Comparison of ENCODE assay signal across 2 cellular contexts in the genomic region with DNA sequence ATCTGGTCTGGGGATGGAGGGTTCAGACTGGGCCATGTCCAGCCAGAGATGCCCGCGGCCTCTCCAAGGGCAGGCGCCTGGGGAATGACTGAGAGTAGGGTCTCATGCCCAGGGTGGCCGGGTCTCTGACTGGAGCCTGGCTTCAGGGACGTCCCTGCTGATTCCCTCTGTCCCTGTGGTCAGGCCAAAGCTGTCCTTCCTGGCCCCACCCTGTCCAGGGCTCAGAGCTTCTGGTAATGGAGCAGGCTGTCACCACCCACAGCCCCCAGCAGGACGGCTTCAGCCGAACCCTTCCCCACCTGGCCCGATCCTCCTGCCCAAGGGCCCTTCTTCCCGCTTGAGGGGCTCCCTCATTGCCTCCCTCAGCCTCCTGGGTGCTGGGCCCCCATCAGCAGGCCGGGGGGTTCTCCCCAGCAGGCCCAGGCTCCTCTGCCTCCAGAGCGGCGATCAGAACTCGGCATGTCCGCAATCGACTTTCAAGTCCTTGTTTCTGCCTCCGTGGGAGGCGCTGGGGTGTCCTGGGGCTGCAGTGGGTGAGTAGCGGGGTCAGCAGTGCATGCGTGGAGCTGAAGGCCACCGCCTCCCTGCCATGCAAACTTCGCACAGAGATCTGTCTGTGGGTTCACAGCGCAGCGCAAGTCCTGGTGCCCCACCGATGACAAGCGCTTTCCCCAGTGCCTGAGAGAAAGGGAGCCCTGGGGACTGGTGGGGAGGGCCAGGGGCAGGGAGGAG.
TF ChIP-seq lines count a peak whose summit lies in the region.

No MANE protein-coding gene starts in this region.

TF ChIP-seq in IMR-90, 13 proteins besides CTCF, POLR2A, EP300 and RAD21:
- TF ChIP-seq MXI1 (IDR thresholded peaks at IDR 0.05; ENCODE audit: borderline replicate concordance, low read depth, low read length) (no peak), CHD1 (IDR thresholded peaks at IDR 0.05; ENCODE audit: low read depth, low read length) (no peak), CEBPB (IDR thresholded peaks at IDR 0.05; ENCODE audit: low read depth, low read length) (no peak), MAFK (IDR thresholded peaks at IDR 0.05; ENCODE audit: low read depth, low read length) (no peak), SMC3 (IDR thresholded peaks at IDR 0.05; ENCODE audit: low read depth, low read length) (no peak), NFE2L2 (IDR thresholded peaks at IDR 0.05; ENCODE audit: low read depth, low read length) (no peak), RFX5 (IDR thresholded peaks at IDR 0.05; ENCODE audit: low read depth, low read length) (no peak), MAZ (IDR thresholded peaks at IDR 0.05; ENCODE audit: borderline replicate concordance, low read depth, low read length) (no peak), FOS (IDR thresholded peaks at IDR 0.05; ENCODE audit: low read depth, low read length) (no peak), USF2 (IDR thresholded peaks at IDR 0.05; ENCODE audit: low read depth, low read length) (no peak), RCOR1 (IDR thresholded peaks at IDR 0.05; ENCODE audit: insufficient replicate concordance, low read length) (no peak), BHLHE40 (IDR thresholded peaks at IDR 0.05; ENCODE audit: low read depth, low read length) (no peak)
- TF ChIP-seq, protein P1, sequence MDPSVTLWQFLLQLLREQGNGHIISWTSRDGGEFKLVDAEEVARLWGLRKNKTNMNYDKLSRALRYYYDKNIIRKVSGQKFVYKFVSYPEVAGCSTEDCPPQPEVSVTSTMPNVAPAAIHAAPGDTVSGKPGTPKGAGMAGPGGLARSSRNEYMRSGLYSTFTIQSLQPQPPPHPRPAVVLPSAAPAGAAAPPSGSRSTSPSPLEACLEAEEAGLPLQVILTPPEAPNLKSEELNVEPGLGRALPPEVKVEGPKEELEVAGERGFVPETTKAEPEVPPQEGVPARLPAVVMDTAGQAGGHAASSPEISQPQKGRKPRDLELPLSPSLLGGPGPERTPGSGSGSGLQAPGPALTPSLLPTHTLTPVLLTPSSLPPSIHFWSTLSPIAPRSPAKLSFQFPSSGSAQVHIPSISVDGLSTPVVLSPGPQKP (IDR thresholded peaks at IDR 0.05; ENCODE audit: borderline replicate concordance, low read depth, low read length) = no peak
TF ChIP-seq in IMR-90: peak in this region for 0.

TF ChIP-seq in K562, 482 proteins besides CTCF, POLR2A, EP300 and RAD21:
- TF ChIP-seq ZFPM2 (CRISPR knock-in tag; IDR thresholded peaks at IDR 0.05) (no peak), PHTF2 (CRISPR knock-in tag; IDR thresholded peaks at IDR 0.05) (no peak), ILF3 (IDR thresholded peaks at IDR 0.05; ENCODE audit: borderline replicate concordance) (no peak), NCOA1 (IDR thresholded peaks at IDR 0.05; ENCODE audit: low read depth) (no peak)
